19 cellular contexts compared by ENCODE assay signal in the genomic region with DNA sequence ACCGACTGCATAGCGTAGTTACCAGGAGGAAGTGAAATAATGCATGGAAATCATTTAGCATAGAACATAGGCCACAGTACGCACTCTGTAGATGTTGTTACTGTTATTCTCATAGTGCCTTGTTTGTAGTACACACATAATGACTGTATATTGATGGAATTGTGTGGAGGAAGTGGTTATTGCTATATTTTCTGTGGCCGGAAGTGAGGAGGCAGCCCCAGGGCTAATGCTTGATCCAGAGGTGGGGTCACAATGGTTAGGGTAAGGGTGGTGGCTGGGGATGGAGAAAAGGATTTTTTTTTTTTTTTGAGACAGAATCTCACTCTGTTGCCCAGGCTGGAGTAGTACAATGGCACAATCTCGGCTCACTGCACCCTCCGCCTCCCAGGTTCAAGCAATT.
DNase-seq lines count a peak whose midpoint lies in the region; ATAC-seq and TF ChIP-seq lines count a peak whose summit lies in the region.
"Had no signal": no experiment of that assay in that cellular context is flagged by ENCODE, and none has a peak within 500 bp of the region (broad histone marks: within the 10 kb centered on the region; RNA-seq: fewer than 3 reads in every experiment).

No MANE protein-coding gene starts in this region.

- no peaks in the 10 kb centered on the region for H3K79me2 ChIP-seq in Loucy (ENCODE audit: insufficient read depth, low read length)

- H3K4me3 ChIP-seq in Loucy (ENCODE audit: low read length, poor library complexity, severe bottlenecking) (no peak overlapping the region), neutrophil (ENCODE audit: low read depth in 1 of 2, low read length in 1 of 2) (peak overlapping the region; percentile 74 to 87)
- H3K4me3 ChIP-seq: BLaER1 had no signal

- no peaks in the 10 kb centered on the region for H3K36me3 ChIP-seq in Loucy (ENCODE audit: insufficient read depth, low read length)
- H3K36me3 ChIP-seq in neutrophil: peaks cover 24% of the 10 kb centered on the region
- H3K36me3 ChIP-seq: BLaER1 had no signal

- H3K27ac ChIP-seq in neutrophil: peak overlapping the region; percentile 94
- H3K27ac ChIP-seq: BLaER1, RWPE1 had no signal

- no peak for TF ChIP-seq CTCF in Loucy (conservative IDR thresholded peaks at IDR 0.05; ENCODE audit: low read length)
- TF ChIP-seq CTCF in neutrophil (IDR thresholded peaks at IDR 0.05): no peak

- H3K4me2 ChIP-seq in Loucy (ENCODE audit: low read depth, low read length, poor library complexity, severe bottlenecking): peak overlapping the region; percentile 17
- H3K4me2 ChIP-seq: BLaER1 had no signal

- H3K9me3 ChIP-seq in Loucy (ENCODE audit: insufficient read depth, low read depth, low read length): no peaks in the 10 kb centered on the region
- H3K9me3 ChIP-seq in neutrophil: no peaks in the 10 kb centered on the region
- H3K9me3 ChIP-seq: BLaER1 had no signal

- H3K27me3 ChIP-seq in Loucy (ENCODE audit: insufficient read depth, low read length, poor library complexity, severe bottlenecking) (no peaks in the 10 kb centered on the region), neutrophil (no peaks in the 10 kb centered on the region)
- H3K27me3 ChIP-seq: BLaER1 had no signal

- H4K20me1 ChIP-seq in Loucy (ENCODE audit: insufficient read depth, low read length, poor library complexity, severe bottlenecking): no peaks in the 10 kb centered on the region
- H4K20me1 ChIP-seq: BLaER1 had no signal

- H3K9ac ChIP-seq in Loucy (ENCODE audit: low read depth, low read length, poor library complexity, severe bottlenecking): no peak overlapping the region
- H3K9ac ChIP-seq: BLaER1 had no signal

- ATAC-seq in HG02642 (IDR thresholded peaks at IDR 0.05; ENCODE audit: poor library complexity, unreplicated experiment) (no peak), GM21737 (IDR thresholded peaks at IDR 0.05; ENCODE audit: unreplicated experiment) (no peak)

- H2AFZ ChIP-seq in Loucy (ENCODE audit: low read length): no peak overlapping the region

- H3F3A ChIP-seq in Loucy (ENCODE audit: low read depth): no peaks in the 10 kb centered on the region

- no peaks in the 10 kb centered on the region for H3K9me2 ChIP-seq in Loucy (replicated peaks; ENCODE audit: low read depth, low read length)

- H3K4me1 ChIP-seq in Loucy (ENCODE audit: insufficient read depth, low read length, poor library complexity, severe bottlenecking): peaks cover 7% of the 10 kb centered on the region
- peaks cover 79 to 89% of the 10 kb centered on the region in 2 experiments for H3K4me1 ChIP-seq in neutrophil (ENCODE audit: control insufficient read depth in 1 of 2, insufficient read depth in 1 of 2, low read depth in 1 of 2, low read length in 1 of 2)
- H3K4me1 ChIP-seq: BLaER1 had no signal

- DNase-seq in NOMO-1 (lab: John Stamatoyannopoulos, UW; ENCODE audit: unreplicated experiment in 2 of 2) (peak; percentile 18 to 23), NOMO-1 treated with dmso at 0.1 percent for 144 hours (lab: John Stamatoyannopoulos, UW; ENCODE audit: unreplicated experiment) (no peak), SKM-1 treated with dmso at 0.1 percent for 144 hours (lab: John Stamatoyannopoulos, UW; ENCODE audit: unreplicated experiment) (peak; percentile 44), OCI-M2 (lab: John Stamatoyannopoulos, UW; ENCODE audit: unreplicated experiment) (no peak)
- DNase-seq: 8988T; CD8-positive, alpha-beta memory T cell; DND-41; GDM1; HFFc6; NCI-H1105; NCI-H1694; NCI-H524; OCI-M1 had no signal

Comparison
In these comparisons a context has a peak if more than half of its experiments do, and no peak if none do; other contexts are left out.
1. DNase-seq: peak in NOMO-1 (2 of 2) and SKM-1 treated with dmso at 0.1 percent for 144 hours (single experiment); none in NOMO-1 treated with dmso at 0.1 percent for 144 hours (single experiment) and OCI-M2 (single experiment).